Comparison of ENCODE assay signal across 8 cellular contexts in genomic region chr1:178542554-178543290, GRCh38. TPM values are rescaled to one million over a fixed set of nuclear protein-coding genes. Genes with fewer than 3 reads are reported as not detected.
A peak's percentile ranks its signal among the peaks of the same experiment; 100 is the strongest.
DNase-seq lines count a peak whose midpoint lies in the region; ATAC-seq, FAIRE-seq and TF ChIP-seq lines count a peak whose summit lies in the region.

No MANE protein-coding gene starts in this region.

- no peaks in the 10 kb centered on the region for H3K27me3 Mint-ChIP-seq in naive B cell
- no peaks in the 10 kb centered on the region for H3K27me3 Mint-ChIP-seq in stimulated activated memory B cell treated with anti-CD40 and anti-IgM and Interleukin-4, amounts not matched to agents 10 μg/mL and 1 μg/mL and 100 μg/mL, for 72 hours

- FAIRE-seq in D721Med (lab: Jason Lieb, UNC) (no peak), HTR-8/SVneo (lab: Jason Lieb, UNC) (peak; percentile 46)

- DNase-seq in D721Med (ENCODE audit: insufficient read length, low spot score) (peak; percentile 98), HTR-8/SVneo (ENCODE audit: insufficient read length, low spot score) (peak; percentile 86), PC-3 (peak; percentile 85), activated T-helper 1 cell treated with Interleukin-2 at 50 U/mL for 16 hours (ENCODE audit: low read depth) (peak; percentile 75), fibroblast of gingiva (ENCODE audit: low read depth) (peak; percentile 91), naive B cell (peak; percentile 96)

- peaks cover 3% of the 10 kb centered on the region for H3F3A ChIP-seq in PC-3 (ENCODE audit: low read length, unreplicated experiment)

- peak overlapping the region; percentile 91 for H3K9ac ChIP-seq in PC-3 (ENCODE audit: low read length)

- peak overlapping the region; percentile 92 to 99 (median 98) for H3K4me3 Mint-ChIP-seq in naive B cell
- peak overlapping the region; percentile 98 for H3K4me3 Mint-ChIP-seq in stimulated activated memory B cell treated with anti-CD40 and anti-IgM and Interleukin-4, amounts not matched to agents 10 μg/mL and 1 μg/mL and 100 μg/mL, for 72 hours

- H3K36me3 Mint-ChIP-seq in naive B cell: peaks cover 15 to 18% of the 10 kb centered on the region in 2 donors
- H3K36me3 Mint-ChIP-seq in stimulated activated memory B cell treated with anti-CD40 and anti-IgM and Interleukin-4, amounts not matched to agents 10 μg/mL and 1 μg/mL and 100 μg/mL, for 72 hours: peaks cover 29% of the 10 kb centered on the region

- peak overlapping the region; percentile 93 for H3K27ac ChIP-seq in PC-3 (ENCODE audit: low read length)

- H3K36me3 ChIP-seq in PC-3 (ENCODE audit: low read depth, low read length): peaks cover 3% of the 10 kb centered on the region; the same call in 1 of the 2 replicates

- peak; percentile 82 for TF ChIP-seq CTCF in D721Med (IDR thresholded peaks at IDR 0.05; ENCODE audit: insufficient read depth, missing control alignments)
- TF ChIP-seq CTCF in PC-3 (conservative IDR thresholded peaks at IDR 0.05; ENCODE audit: low read depth, low read length): peak; percentile 78

- ATAC-seq in GM21390 (IDR thresholded peaks at IDR 0.05; ENCODE audit: unreplicated experiment) (peak; percentile 68), PC-3 (peak; percentile 68), naive B cell (ENCODE audit: low read depth in 2 of 2) (peak; percentile 75)
- peak; percentile 89 for ATAC-seq in stimulated activated memory B cell treated with anti-CD40 and anti-IgM and Interleukin-4, amounts not matched to agents 10 μg/mL and 1 μg/mL and 100 μg/mL, for 72 hours

- peak overlapping the region; percentile 95 for H2AFZ ChIP-seq in PC-3 (ENCODE audit: low read length)

- no peaks in the 10 kb centered on the region for H3K27me3 ChIP-seq in PC-3 (ENCODE audit: low read length)

- H3K4me3 ChIP-seq in PC-3 (ENCODE audit: low read length): peak overlapping the region; percentile 85

- H3K4me1 ChIP-seq in PC-3 (ENCODE audit: insufficient read depth, low read length): peaks cover 57% of the 10 kb centered on the region

- no peaks in the 10 kb centered on the region for H3K9me3 Mint-ChIP-seq in naive B cell
- no peaks in the 10 kb centered on the region for H3K9me3 Mint-ChIP-seq in stimulated activated memory B cell treated with anti-CD40 and anti-IgM and Interleukin-4, amounts not matched to agents 10 μg/mL and 1 μg/mL and 100 μg/mL, for 72 hours

- intact Hi-C loops in PC-3 (cut with micrococcal nuclease): loop anchor here (1.0 to 5.0 kb wide), 6 partner anchors 67 to 458 kb away; no protein-coding TSS in a partner anchor

- CTCF ChIA-PET in PC-3 (lab: Charles Lee): interaction anchor here (0.6 to 1.0 kb wide), 2 partner anchors 211 to 451 kb away, joined by 3 read pairs; no protein-coding TSS in a partner anchor

- peaks cover 32% of the 10 kb centered on the region for H3K79me2 ChIP-seq in PC-3 (ENCODE audit: low read length)

- no TSS peak for BruUV-seq in PC-3 (replicated peaks; lab: Mats Ljungman, UMichigan)

- no peaks in the 10 kb centered on the region for H3K9me2 ChIP-seq in PC-3 (replicated peaks; ENCODE audit: low read length)

- no peaks in the 10 kb centered on the region for H3K9me3 ChIP-seq in PC-3 (ENCODE audit: low read length)

- peak overlapping the region; percentile 89 for H3K4me2 ChIP-seq in PC-3 (ENCODE audit: low read length)

- peaks cover 32 to 48% (median 43%) of the 10 kb centered on the region in 3 donors for H3K4me1 Mint-ChIP-seq in naive B cell
- H3K4me1 Mint-ChIP-seq in stimulated activated memory B cell treated with anti-CD40 and anti-IgM and Interleukin-4, amounts not matched to agents 10 μg/mL and 1 μg/mL and 100 μg/mL, for 72 hours: peaks cover 43% of the 10 kb centered on the region

- POLR2A ChIA-PET in PC-3 (lab: Charles Lee; ENCODE audit: unreplicated experiment): no interaction called here

- peak overlapping the region; percentile 86 to 96 (median 90) for H3K27ac Mint-ChIP-seq in naive B cell
- peak overlapping the region; percentile 96 for H3K27ac Mint-ChIP-seq in stimulated activated memory B cell treated with anti-CD40 and anti-IgM and Interleukin-4, amounts not matched to agents 10 μg/mL and 1 μg/mL and 100 μg/mL, for 72 hours

- no peaks in the 10 kb centered on the region for H4K20me1 ChIP-seq in PC-3 (ENCODE audit: low read length)

RNA-seq across cellular contexts. Expression of gene TEX35, which starts 29.8 kb away (rescaled TPM):
- not detected in 2 replicates for total RNA-seq in PC-3 (2014; rRNA removed)
- under 1 TPM; 0.14 to 0.67 (median 0.17) TPM for polyA plus RNA-seq in naive B cell (ENCODE audit: low read depth in 6 of 6)

RNA-seq across cellular contexts. Expression of gene CLEC20A, which starts 46.0 kb away (rescaled TPM):
- total RNA-seq in PC-3 (2014; rRNA removed): not detected in 2 replicates
- polyA plus RNA-seq in naive B cell (ENCODE audit: low read depth in 6 of 6): 10 to 100 TPM in 5 of 6 donors, 1 to 10 TPM in 1; 2.7 to 50.3 (median 21.3) TPM

Comparison
In these comparisons a context has a peak if more than half of its experiments do, and no peak if none do; other contexts are left out.
1. Peak in every context shown above with its lines: DNase-seq, ATAC-seq, H3K4me3 ChIP-seq and H3K27ac ChIP-seq.